ENCODE assay signal across 13 cellular contexts in genomic region chr20:34015401-34016335, GRCh38. TPM values are rescaled to one million over a fixed set of nuclear protein-coding genes. Genes with fewer than 3 reads are reported as not detected.
DNase-seq lines count a peak whose midpoint lies in the region; ATAC-seq and TF ChIP-seq lines count a peak whose summit lies in the region.
"Had no signal": no experiment of that assay in that cellular context is flagged by ENCODE, and none has a peak within 500 bp of the region (broad histone marks: within the 10 kb centered on the region; RNA-seq: fewer than 3 reads in every experiment).

No MANE protein-coding gene starts in this region.

- H3K4me1 Mint-ChIP-seq in activated T-cell treated with anti-CD3 and anti-CD28 coated beads, Interleukin-2, amount 50 U/mL, for 72 hours (ENCODE audit: low read depth), result peaks cover 78% of the 10 kb centered on the region
- H3K4me1 Mint-ChIP-seq in T-helper 17 cell (peaks cover 77% of the 10 kb centered on the region), immature natural killer cell (peaks cover 90 to 99% of the 10 kb centered on the region in 2 donors), HFFc6 (ENCODE audit: low read depth) (peaks cover 62% of the 10 kb centered on the region)

- DNase-seq in activated T-cell treated with anti-CD3 and anti-CD28 coated beads, Interleukin-2, amount 50 U/mL, for 72 hours, result no peak
- no peak for DNase-seq in activated T-cell treated with anti-CD3 and anti-CD28 coated beads for 4 hours
- DNase-seq in T-helper 17 cell, result no peak
- no peak for DNase-seq in immature natural killer cell
- no peak for DNase-seq in glomerular visceral epithelial cell (ENCODE audit: extremely low spot score)
- DNase-seq in DMS79 treated with DMSO at 0.1 percent for 48 hours (lab: John Stamatoyannopoulos, UW), result no peak
- no peak for DNase-seq in HFFc6
- DNase-seq: GDM1, MV-4-11, NCI-H2171 treated with DMSO at 0.1 percent for 48 hours, thyroid gland had no signal

- H3K4me3 ChIP-seq in thymus (ENCODE audit: low read length), result no peak overlapping the region
- H3K4me3 ChIP-seq: thyroid gland had no signal

- H3K4me1 ChIP-seq in thymus (ENCODE audit: control insufficient read depth, insufficient read depth, low read length), result peaks cover 27% of the 10 kb centered on the region

- peak overlapping the region; percentile 74 for H3K27ac Mint-ChIP-seq in activated T-cell treated with anti-CD3 and anti-CD28 coated beads, Interleukin-2, amount 50 U/mL, for 72 hours
- H3K27ac Mint-ChIP-seq in T-helper 17 cell, result peak overlapping the region; percentile 76
- peak overlapping the region; percentile 23 to 65 (median 55) for H3K27ac Mint-ChIP-seq in immature natural killer cell
- H3K27ac Mint-ChIP-seq in HFFc6, result no peak overlapping the region

- no peak for TF ChIP-seq CTCF in HFFc6 (IDR thresholded peaks at IDR 0.05)

- no peaks in the 10 kb centered on the region for H3K9me3 ChIP-seq in T-helper 17 cell (ENCODE audit: control insufficient read depth, low read length, poor library complexity, severe bottlenecking)
- H3K9me3 ChIP-seq in thymus (ENCODE audit: control insufficient read depth), result no peaks in the 10 kb centered on the region
- H3K9me3 ChIP-seq: thyroid gland had no signal

- peak overlapping the region; percentile 55 for H3K27ac ChIP-seq in thymus (ENCODE audit: low read depth)

- H3K27me3 Mint-ChIP-seq in activated T-cell treated with anti-CD3 and anti-CD28 coated beads, Interleukin-2, amount 50 U/mL, for 72 hours (ENCODE audit: low read depth), result no peaks in the 10 kb centered on the region
- no peaks in the 10 kb centered on the region for H3K27me3 Mint-ChIP-seq in T-helper 17 cell
- peaks cover 0 to 7% (median 0%) of the 10 kb centered on the region in 3 donors for H3K27me3 Mint-ChIP-seq in immature natural killer cell (ENCODE audit: low read depth in 3 of 3)
- no peaks in the 10 kb centered on the region for H3K27me3 Mint-ChIP-seq in HFFc6 (ENCODE audit: insufficient read depth)

- H3K9me3 Mint-ChIP-seq in activated T-cell treated with anti-CD3 and anti-CD28 coated beads, Interleukin-2, amount 50 U/mL, for 72 hours, result no peaks in the 10 kb centered on the region
- H3K9me3 Mint-ChIP-seq in immature natural killer cell, result no peaks in the 10 kb centered on the region
- no peaks in the 10 kb centered on the region for H3K9me3 Mint-ChIP-seq in HFFc6
- H3K9me3 Mint-ChIP-seq: nephron had no signal

- H3K36me3 ChIP-seq in thymus (ENCODE audit: control insufficient read depth, insufficient read depth), result no peaks in the 10 kb centered on the region
- H3K36me3 ChIP-seq: thyroid gland had no signal

- WGBS in thymus, result 54% methylated on average over 6 of the region's 6 CpGs

- peak; percentile 39 to 64 for ATAC-seq in activated T-cell treated with anti-CD3 and anti-CD28 coated beads, Interleukin-2, amount 50 U/mL, for 72 hours (replicated peaks in 1 of 2)
- ATAC-seq in T-helper 17 cell, result peak; percentile 39

- peak overlapping the region; percentile 20 to 47 for H3K4me3 Mint-ChIP-seq in activated T-cell treated with anti-CD3 and anti-CD28 coated beads, Interleukin-2, amount 50 U/mL, for 72 hours
- H3K4me3 Mint-ChIP-seq in T-helper 17 cell, result peak overlapping the region; percentile 58
- peak overlapping the region in 1 of 5 donors; percentile 42 for H3K4me3 Mint-ChIP-seq in immature natural killer cell
- no peak overlapping the region for H3K4me3 Mint-ChIP-seq in HFFc6
- H3K4me3 Mint-ChIP-seq: nephron had no signal

- H3K27me3 ChIP-seq in thymus (ENCODE audit: control insufficient read depth, insufficient read depth), result no peaks in the 10 kb centered on the region
- H3K27me3 ChIP-seq: thyroid gland had no signal

- no peaks in the 10 kb centered on the region for H3K36me3 Mint-ChIP-seq in activated T-cell treated with anti-CD3 and anti-CD28 coated beads, Interleukin-2, amount 50 U/mL, for 72 hours (ENCODE audit: insufficient read depth in 2 of 2)
- peaks cover 7% of the 10 kb centered on the region for H3K36me3 Mint-ChIP-seq in T-helper 17 cell (ENCODE audit: low read depth)
- no peaks in the 10 kb centered on the region for H3K36me3 Mint-ChIP-seq in immature natural killer cell
- peaks cover 6% of the 10 kb centered on the region; the same call in 1 of the 2 replicates for H3K36me3 Mint-ChIP-seq in HFFc6 (ENCODE audit: low read depth)

RNA-seq across cellular contexts. Expression of gene RALY, which starts 22.0 kb away (rescaled TPM):
- 100 to 1,000 TPM; 148 to 164 TPM for total RNA-seq in activated T-cell treated with anti-CD3 and anti-CD28 coated beads, Interleukin-2, amount 50 U/mL, for 72 hours
- total RNA-seq in T-helper 17 cell, result 100 to 1,000 TPM; 120 to 137 TPM
- 100 to 1,000 TPM; 271 to 323 (median 273) TPM for polyA plus RNA-seq in immature natural killer cell
- polyA plus RNA-seq in thymus, result 131 TPM
- total RNA-seq in HFFc6 (2021; fragmentation: NEBNext Ultra II Directional; extraction: Animal tissue kit (Norgen Biotek cat#: 25700)), result 100 to 1,000 TPM; 108 to 124 (median 118) TPM
